In genomic region chr9:78543353-78543752, GRCh38 we compare ENCODE assay signal across 1 cellular context.
TF ChIP-seq lines count a peak whose summit lies in the region.

No MANE protein-coding gene starts in this region.

TF ChIP-seq in GM23338, 12 proteins besides CTCF, POLR2A, EP300 and RAD21 (continued from another document):
- no peak for TF ChIP-seq ZNF462 (CRISPR knock-in tag; IDR thresholded peaks at IDR 0.05)
- no peak for TF ChIP-seq CREB1 (CRISPR knock-in tag; IDR thresholded peaks at IDR 0.05; ENCODE audit: low read depth)
- TF ChIP-seq ZNF331 (CRISPR knock-in tag; IDR thresholded peaks at IDR 0.05; ENCODE audit: low read depth), result no peak
- no peak for TF ChIP-seq POLR2AphosphoS5 (IDR thresholded peaks at IDR 0.05; ENCODE audit: low read depth)
- TF ChIP-seq ETS1 (IDR thresholded peaks at IDR 0.05), result no peak
- no peak for TF ChIP-seq EZH2phosphoT487 (IDR thresholded peaks at IDR 0.05; ENCODE audit: unreplicated experiment)
- no peak for TF ChIP-seq JUNB (IDR thresholded peaks at IDR 0.05; ENCODE audit: unreplicated experiment)
